Comparison of ENCODE assay signal across 1 cellular context in genomic region chr5:67010684-67011409, GRCh38.
A peak's percentile ranks its signal among the peaks of the same experiment; 100 is the strongest.
TF ChIP-seq lines count a peak whose summit lies in the region.

No MANE protein-coding gene starts in this region.

TF ChIP-seq in HEK293, 187 proteins besides CTCF, POLR2A, EP300 and RAD21 (continued from another document and continues in another):
- TF ChIP-seq ZNF398 (tag by site-specific recombination; IDR thresholded peaks at IDR 0.05) (no peak), ZBTB6 (tag by site-specific recombination; IDR thresholded peaks at IDR 0.05) (no peak), ZNF792 (tag by site-specific recombination; IDR thresholded peaks at IDR 0.05) (no peak), ZNF530 (tag by site-specific recombination; IDR thresholded peaks at IDR 0.05; ENCODE audit: low read depth) (no peak), ZNF449 (tag by site-specific recombination; IDR thresholded peaks at IDR 0.05) (0 out of 2 replicates have a peak, but pooled peaks have one; percentile 26), ZNF843 (tag by site-specific recombination; IDR thresholded peaks at IDR 0.05) (no peak), KLF10 (tag by site-specific recombination; IDR thresholded peaks at IDR 0.05) (no peak), ZNF837 (tag by site-specific recombination; IDR thresholded peaks at IDR 0.05) (no peak), ZNF223 (tag by site-specific recombination; IDR thresholded peaks at IDR 0.05) (no peak), SALL2 (tag by site-specific recombination; IDR thresholded peaks at IDR 0.05; ENCODE audit: borderline replicate concordance) (no peak), ZNF423 (tag by site-specific recombination; IDR thresholded peaks at IDR 0.05) (no peak), TCF7L2 (IDR thresholded peaks at IDR 0.05; ENCODE audit: borderline replicate concordance, low read depth, low read length) (no peak), ZNF473 (tag by site-specific recombination; IDR thresholded peaks at IDR 0.05) (no peak), ZNF776 (tag by site-specific recombination; IDR thresholded peaks at IDR 0.05; ENCODE audit: borderline replicate concordance) (no peak), REPIN1 (tag by site-specific recombination; IDR thresholded peaks at IDR 0.05; ENCODE audit: low read depth) (no peak), ZNF335 (tag by site-specific recombination; conservative IDR thresholded peaks at IDR 0.05) (peak; percentile 51), ZNF366 (tag by site-specific recombination; conservative IDR thresholded peaks at IDR 0.05) (peak; percentile 27; the same call in 1 of the 2 replicates), ZNF521 (tag by site-specific recombination; IDR thresholded peaks at IDR 0.05) (no peak), YY2 (tag by site-specific recombination; IDR thresholded peaks at IDR 0.05) (no peak), ZNF549 (tag by site-specific recombination; IDR thresholded peaks at IDR 0.05) (no peak), ZNF677 (tag by site-specific recombination; IDR thresholded peaks at IDR 0.05) (no peak), ZFP3 (tag by site-specific recombination; IDR thresholded peaks at IDR 0.05; ENCODE audit: low read depth) (no peak), ZNF645 (tag by site-specific recombination; IDR thresholded peaks at IDR 0.05) (no peak), PATZ1 (tag by site-specific recombination; IDR thresholded peaks at IDR 0.05) (peak; percentile 60), ELK4 (IDR thresholded peaks at IDR 0.05; ENCODE audit: borderline replicate concordance, low read depth, low read length) (no peak), ZNF514 (tag by site-specific recombination; IDR thresholded peaks at IDR 0.05) (no peak), TRIM28 (IDR thresholded peaks at IDR 0.05; ENCODE audit: borderline replicate concordance, low read length) (peak; percentile 79), ZNF112 (tag by site-specific recombination; IDR thresholded peaks at IDR 0.05) (no peak), ZNF26 (tag by site-specific recombination; IDR thresholded peaks at IDR 0.05) (no peak), HOXC10 (CRISPR knock-in tag; IDR thresholded peaks at IDR 0.05) (no peak), ZNF600 (tag by site-specific recombination; IDR thresholded peaks at IDR 0.05) (peak; percentile 92), ZNF626 (tag by site-specific recombination; IDR thresholded peaks at IDR 0.05) (no peak), ZNF37A (tag by site-specific recombination; IDR thresholded peaks at IDR 0.05) (no peak), ZNF248 (tag by site-specific recombination; IDR thresholded peaks at IDR 0.05) (no peak), BCL11B (tag by site-specific recombination; IDR thresholded peaks at IDR 0.05; ENCODE audit: low read depth) (no peak), ZBTB49 (tag by site-specific recombination; IDR thresholded peaks at IDR 0.05; ENCODE audit: low read depth) (no peak), BCL11A (tag by site-specific recombination; IDR thresholded peaks at IDR 0.05; ENCODE audit: low read depth) (no peak), ZNF362 (tag by site-specific recombination; IDR thresholded peaks at IDR 0.05) (no peak), ZNF580 (tag by site-specific recombination; IDR thresholded peaks at IDR 0.05) (no peak), ZBTB7A (tag by site-specific recombination; IDR thresholded peaks at IDR 0.05; ENCODE audit: low read depth) (no peak), ZNF114 (tag by site-specific recombination; IDR thresholded peaks at IDR 0.05) (no peak), ZNF560 (tag by site-specific recombination; IDR thresholded peaks at IDR 0.05; ENCODE audit: borderline replicate concordance) (no peak), ZNF16 (tag by site-specific recombination; IDR thresholded peaks at IDR 0.05; ENCODE audit: low read depth) (no peak), ZNF658 (tag by site-specific recombination; IDR thresholded peaks at IDR 0.05) (no peak), ZNF416 (tag by site-specific recombination; IDR thresholded peaks at IDR 0.05) (no peak), SP2 (tag by site-specific recombination; IDR thresholded peaks at IDR 0.05) (no peak), GFI1B (tag by site-specific recombination; IDR thresholded peaks at IDR 0.05) (no peak), ZNF501 (tag by site-specific recombination; IDR thresholded peaks at IDR 0.05) (no peak), AEBP2 (tag by site-specific recombination; IDR thresholded peaks at IDR 0.05; ENCODE audit: borderline replicate concordance) (no peak), ZNF184 (tag by site-specific recombination; IDR thresholded peaks at IDR 0.05) (no peak), FEZF1 (tag by site-specific recombination; IDR thresholded peaks at IDR 0.05) (peak; percentile 91), SCRT1 (tag by site-specific recombination; IDR thresholded peaks at IDR 0.05; ENCODE audit: borderline replicate concordance) (peak; percentile 96), ZNF610 (tag by site-specific recombination; IDR thresholded peaks at IDR 0.05; ENCODE audit: borderline replicate concordance) (no peak), GLI2 (tag by site-specific recombination; IDR thresholded peaks at IDR 0.05; ENCODE audit: borderline replicate concordance, low read depth) (no peak), ZNF561 (tag by site-specific recombination; IDR thresholded peaks at IDR 0.05; ENCODE audit: borderline replicate concordance) (no peak), ZNF24 (tag by site-specific recombination; IDR thresholded peaks at IDR 0.05) (no peak)
